Comparison of ENCODE assay signal across 13 cellular contexts in genomic region chr9:95383198-95383673, GRCh38.
DNase-seq lines count a peak whose midpoint lies in the region; ATAC-seq, FAIRE-seq and TF ChIP-seq lines count a peak whose summit lies in the region.
"Had no signal": no experiment of that assay in that cellular context is flagged by ENCODE, and none has a peak within 500 bp of the region (broad histone marks: within the 10 kb centered on the region; RNA-seq: fewer than 3 reads in every experiment).

No MANE protein-coding gene starts in this region.

- 49% methylated on average over 7 of the region's 7 CpGs for WGBS in right cardiac atrium

- no peak overlapping the region for H3K27ac Mint-ChIP-seq in immature natural killer cell
- H3K27ac Mint-ChIP-seq: naive B cell had no signal

- no peaks in the 10 kb centered on the region for H3K27me3 ChIP-seq in bronchial epithelial cell (ENCODE audit: control insufficient read depth, insufficient read depth, low read length)
- no peaks in the 10 kb centered on the region for H3K27me3 ChIP-seq in right cardiac atrium (ENCODE audit: control insufficient read depth, insufficient read depth)
- H3K27me3 ChIP-seq: vagina had no signal

- DNase-seq in ELR (ENCODE audit: low read depth) = peak; percentile 94
- DNase-seq in NCI-H226 = peak; percentile 57
- DNase-seq in bronchial epithelial cell (ENCODE audit: low read depth) = peak; percentile 41
- DNase-seq in non-pigmented ciliary epithelial cell (ENCODE audit: low read depth) = peak; percentile 65
- no peak for DNase-seq in NCI-H1417 treated with DMSO at 0.1 percent for 48 hours (lab: John Stamatoyannopoulos, UW)
- no peak for DNase-seq in right cardiac atrium
- no peak for DNase-seq in inferior parietal cortex (ENCODE audit: extremely low spot score)
- no peak for DNase-seq in immature natural killer cell
- DNase-seq: activated CD4-positive, alpha-beta T cell treated with anti-CD3 and anti-CD28 coated beads, Interleukin-2, amount 50 U/mL, for 1 hour; activated gamma-delta T cell treated with Interleukin-2 at 50 U/mL for 16 hours; naive B cell; SHP77 treated with DMSO at 0.1 percent for 48 hours had no signal

- ATAC-seq in right cardiac atrium = no peak

- no peak overlapping the region for H3K27ac ChIP-seq in right cardiac atrium (ENCODE audit: low read length)
- H3K27ac ChIP-seq: vagina had no signal

- H3K4me1 ChIP-seq in right cardiac atrium (ENCODE audit: control insufficient read depth, insufficient read depth, low read length) = no peaks in the 10 kb centered on the region
- H3K4me1 ChIP-seq: vagina had no signal

- H3K36me3 Mint-ChIP-seq in immature natural killer cell = no peaks in the 10 kb centered on the region
- H3K36me3 Mint-ChIP-seq: naive B cell had no signal

- H3K27me3 Mint-ChIP-seq in immature natural killer cell (ENCODE audit: low read depth in 3 of 3) = peaks cover 10 to 19% (median 12%) of the 10 kb centered on the region in 3 donors

- FAIRE-seq in bronchial epithelial cell (lab: Jason Lieb, UNC) = no peak

- no peaks in the 10 kb centered on the region for H3K9me3 Mint-ChIP-seq in immature natural killer cell

- no peak overlapping the region for H3K4me3 Mint-ChIP-seq in immature natural killer cell
- H3K4me3 Mint-ChIP-seq: naive B cell had no signal

- no peaks in the 10 kb centered on the region for H3K36me3 ChIP-seq in bronchial epithelial cell (ENCODE audit: control insufficient read depth, insufficient read depth, low read length)
- H3K36me3 ChIP-seq: vagina had no signal

- H3K9me3 ChIP-seq in right cardiac atrium (ENCODE audit: control insufficient read depth, low read length) = no peaks in the 10 kb centered on the region
- H3K9me3 ChIP-seq: vagina had no signal

- no peaks in the 10 kb centered on the region for H3K4me1 Mint-ChIP-seq in immature natural killer cell
- H3K4me1 Mint-ChIP-seq: naive B cell had no signal

- no peak overlapping the region for H3K4me3 ChIP-seq in bronchial epithelial cell (ENCODE audit: low read depth, low read length)
- H3K4me3 ChIP-seq in right cardiac atrium (ENCODE audit: low read length) = no peak overlapping the region
- H3K4me3 ChIP-seq: vagina had no signal

- TF ChIP-seq CTCF in bronchial epithelial cell (IDR thresholded peaks at IDR 0.05; ENCODE audit: insufficient read depth, low read length, severe bottlenecking) = no peak

- intact Hi-C loops in right cardiac atrium (cut with DNase I) = no loop called here

Comparison
In these comparisons a context has a peak if more than half of its experiments do, and no peak if none do; other contexts are left out.
1. DNase-seq: peak in ELR (single experiment), NCI-H226 (single experiment), bronchial epithelial cell (single experiment) and non-pigmented ciliary epithelial cell (single experiment); none in NCI-H1417 treated with DMSO at 0.1 percent for 48 hours (single experiment), right cardiac atrium (0 of 3), inferior parietal cortex (single experiment) and immature natural killer cell (0 of 3).